In genomic region chr1:84110629-84111028, GRCh38 we compare ENCODE assay signal across 25 cellular contexts.
"Had no signal": no experiment of that assay in that cellular context is flagged by ENCODE, and none has a peak within 500 bp of the region (broad histone marks: within the 10 kb centered on the region; RNA-seq: fewer than 3 reads in every experiment).

No MANE protein-coding gene starts in this region.

- H3K27me3 ChIP-seq: neural progenitor cell, ovary, right lobe of liver, sigmoid colon, stomach, thyroid gland, tibial nerve, upper lobe of left lung, vagina had no signal

- H2AFZ ChIP-seq: neural progenitor cell, parathyroid adenoma had no signal

- DNase-seq: occipital lobe; ovary; posterior cingulate gyrus; psoas muscle; right cardiac atrium; right lobe of liver; sigmoid colon; small intestine; stimulated activated CD4-positive, alpha-beta T cell treated with anti-CD3 and anti-CD28 coated beads, Interleukin-15, amount 100 ng/mL, for 24 hours; stimulated activated CD4-positive, alpha-beta T cell treated with anti-CD3 and anti-CD28 coated beads, Interleukin-2, amount 100 ng/mL, for 24 hours; stimulated activated CD4-positive, alpha-beta T cell treated with anti-CD3 and anti-CD28 coated beads, Interleukin-2, amount 100 ng/mL, for 48 hours; stimulated activated CD4-positive, alpha-beta T cell treated with anti-CD3 and anti-CD28 coated beads, Interleukin-4, amount 100 ng/mL, for 24 hours; stimulated activated naive B cell treated with anti-CD40 and anti-IgM and Interleukin-4, amounts not matched to agents 10 μg/mL and 1 μg/mL and 100 μg/mL, for 72 hours; stimulated activated naive CD4-positive, alpha-beta T cell treated with Interleukin-2 at 50 U/mL for 16 hours; stomach; thyroid gland; trophoblast cell; upper lobe of left lung had no signal

- H3K79me2 ChIP-seq: parathyroid adenoma had no signal

- ATAC-seq: psoas muscle; right cardiac atrium; right lobe of liver; stimulated activated effector memory CD8-positive, alpha-beta T cell treated with anti-CD3 and anti-CD28 coated beads, Interleukin-12 subunit alpha, Interleukin-12 subunit beta, amount 100 ng/mL, for 72 hours; stimulated activated naive B cell treated with anti-CD40 and anti-IgM and Interleukin-4, amounts not matched to agents 10 μg/mL and 1 μg/mL and 100 μg/mL, for 72 hours had no signal

- H3K9me3 ChIP-seq: ovary, psoas muscle, right lobe of liver, thoracic aorta, thyroid gland, upper lobe of left lung, vagina had no signal

- H3K27ac ChIP-seq: neural progenitor cell, ovary, parathyroid adenoma, psoas muscle, right lobe of liver, sigmoid colon, stomach, thoracic aorta, thyroid gland, tibial nerve, upper lobe of left lung, vagina had no signal

- H3K9ac ChIP-seq: neural progenitor cell, parathyroid adenoma had no signal

- H3K4me3 ChIP-seq: neural progenitor cell, ovary, psoas muscle, right lobe of liver, sigmoid colon, stomach, thoracic aorta, thyroid gland, tibial nerve, upper lobe of left lung, vagina had no signal

- H3K4me2 ChIP-seq: neural progenitor cell had no signal

- H3K4me1 ChIP-seq: neural progenitor cell, parathyroid adenoma, psoas muscle, right lobe of liver, sigmoid colon, stomach, thyroid gland, tibial nerve, upper lobe of left lung, vagina had no signal

- FAIRE-seq: small intestine, urothelium cell line had no signal

- H3K36me3 ChIP-seq: neural progenitor cell, ovary, right lobe of liver, sigmoid colon, stomach, thoracic aorta, thyroid gland, upper lobe of left lung, vagina had no signal
